7 cellular contexts compared by ENCODE assay signal in genomic region chr3:126663750-126664149, GRCh38.
"Had no signal": no experiment of that assay in that cellular context is flagged by ENCODE, and none has a peak within 500 bp of the region (broad histone marks: within the 10 kb centered on the region; RNA-seq: fewer than 3 reads in every experiment).

No MANE protein-coding gene starts in this region.

- H3K4me2 ChIP-seq: GM23338 had no signal

- FAIRE-seq: HTR-8/SVneo, K562 had no signal

- H3K4me3 Mint-ChIP-seq: GM23338, H9 had no signal

- H3K27ac Mint-ChIP-seq: GM23338, H9 had no signal

- H3K4me3 ChIP-seq: GM23338, K562 had no signal

- ATAC-seq: GM23338, K562 had no signal

- DNase-seq: H9, HCEC 1CT, IMR-90, KG1 had no signal

- H2AFZ ChIP-seq: GM23338 had no signal
